Comparison of ENCODE assay signal across 18 cellular contexts in the genomic region with DNA sequence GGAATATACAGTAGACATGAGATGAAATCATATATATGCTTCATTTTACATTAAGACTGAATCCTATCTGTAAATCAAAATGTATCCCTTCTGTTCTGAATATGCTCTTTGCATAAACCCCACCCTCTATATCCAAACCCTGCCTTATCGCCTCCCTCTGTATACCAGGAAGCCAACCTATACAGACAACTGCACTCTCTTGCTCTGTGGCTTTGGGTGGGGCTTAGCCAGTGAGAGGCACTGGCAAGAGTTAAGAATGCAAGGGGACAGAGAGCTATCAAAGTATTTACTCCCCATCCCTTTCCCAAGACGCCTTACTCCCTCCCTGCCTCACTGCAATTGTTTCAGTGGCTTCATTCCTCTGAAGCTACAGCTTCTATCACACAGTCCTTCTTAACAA.
DNase-seq lines count a peak whose midpoint lies in the region; ATAC-seq and TF ChIP-seq lines count a peak whose summit lies in the region.
"Had no signal": no experiment of that assay in that cellular context is flagged by ENCODE, and none has a peak within 500 bp of the region (broad histone marks: within the 10 kb centered on the region; RNA-seq: fewer than 3 reads in every experiment).

No MANE protein-coding gene starts in this region.

- no peaks in the 10 kb centered on the region for H3K27me3 Mint-ChIP-seq in activated CD4-positive, alpha-beta T cell treated with anti-CD3 and anti-CD28 coated beads, Interleukin-2, amount 10 ng/mL, durations not matched to agents 24 days and 14 days
- H3K27me3 Mint-ChIP-seq in activated CD4-positive, alpha-beta memory T cell treated with anti-CD3 and anti-CD28 coated beads for 36 hours, result peaks cover 12% of the 10 kb centered on the region

- H3K9me3 Mint-ChIP-seq in activated CD4-positive, alpha-beta T cell treated with anti-CD3 and anti-CD28 coated beads, Interleukin-2, amount 10 ng/mL, durations not matched to agents 24 days and 14 days, result peaks cover 12% of the 10 kb centered on the region
- no peaks in the 10 kb centered on the region for H3K9me3 Mint-ChIP-seq in activated CD4-positive, alpha-beta memory T cell treated with anti-CD3 and anti-CD28 coated beads for 36 hours

- no peak for ATAC-seq in HG02870 (IDR thresholded peaks at IDR 0.05; ENCODE audit: unreplicated experiment)
- ATAC-seq in GM18505 (IDR thresholded peaks at IDR 0.05; ENCODE audit: unreplicated experiment), result no peak
- ATAC-seq: A549; naive thymus-derived CD4-positive, alpha-beta T cell; Panc1 had no signal

- POLR2A ChIA-PET in activated CD4-positive, alpha-beta memory T cell treated with anti-CD3 and anti-CD28 coated beads for 36 hours (lab: Charles Lee), result no interaction called here

- intact Hi-C loops in activated CD4-positive, alpha-beta T cell treated with anti-CD3 and anti-CD28 coated beads, Interleukin-2, amount 10 ng/mL, durations not matched to agents 24 days and 14 days (cut with micrococcal nuclease), result loop anchor here (5.0 kb wide), 2 partner anchors 32 to 43 kb away; no protein-coding TSS in a partner anchor
- intact Hi-C loops in activated CD4-positive, alpha-beta memory T cell treated with anti-CD3 and anti-CD28 coated beads for 36 hours (cut with micrococcal nuclease), result loop anchor here (5.0 kb wide), 1 partner anchor 72 kb away; no protein-coding TSS in a partner anchor

- H3K27ac Mint-ChIP-seq in activated CD4-positive, alpha-beta T cell treated with anti-CD3 and anti-CD28 coated beads, Interleukin-2, amount 10 ng/mL, durations not matched to agents 24 days and 14 days, result peak overlapping the region; percentile 35
- no peak overlapping the region for H3K27ac Mint-ChIP-seq in activated CD4-positive, alpha-beta memory T cell treated with anti-CD3 and anti-CD28 coated beads for 36 hours

- H3K36me3 Mint-ChIP-seq in activated CD4-positive, alpha-beta T cell treated with anti-CD3 and anti-CD28 coated beads, Interleukin-2, amount 10 ng/mL, durations not matched to agents 24 days and 14 days (ENCODE audit: low read depth), result peaks cover 4% of the 10 kb centered on the region
- no peaks in the 10 kb centered on the region for H3K36me3 Mint-ChIP-seq in activated CD4-positive, alpha-beta memory T cell treated with anti-CD3 and anti-CD28 coated beads for 36 hours

- in situ Hi-C loops in KBM-7 (cut with MboI; ENCODE audit: low pct_unique_long_range_greater_than_20kb, low sequenced_read_pairs), result no loop called here

- peak overlapping the region; percentile 18 for H3K4me3 Mint-ChIP-seq in activated CD4-positive, alpha-beta T cell treated with anti-CD3 and anti-CD28 coated beads, Interleukin-2, amount 10 ng/mL, durations not matched to agents 24 days and 14 days
- no peak overlapping the region for H3K4me3 Mint-ChIP-seq in activated CD4-positive, alpha-beta memory T cell treated with anti-CD3 and anti-CD28 coated beads for 36 hours

- CTCF ChIA-PET in activated CD4-positive, alpha-beta memory T cell treated with anti-CD3 and anti-CD28 coated beads for 36 hours (lab: Charles Lee), result no interaction called here

- DNase-seq in activated CD4-positive, alpha-beta T cell treated with anti-CD3 and anti-CD28 coated beads, Interleukin-2, amount 10 ng/mL, durations not matched to agents 24 days and 14 days, result peak; percentile 84
- DNase-seq in activated CD4-positive, alpha-beta T cell treated with anti-CD3 and anti-CD28 coated beads for 4 hours, result no peak
- DNase-seq in KBM-7, result peak; percentile 12
- DNase-seq in activated CD4-positive, alpha-beta memory T cell treated with anti-CD3 and anti-CD28 coated beads for 36 hours, result peak; percentile 9
- DNase-seq in myocyte (ENCODE audit: low read depth), result peak; percentile 18
- DNase-seq in Ammon's horn (ENCODE audit: low spot score), result no peak
- DNase-seq: activated CD4-positive, CD25-positive, alpha-beta regulatory T cell treated with anti-CD3 and anti-CD28 coated beads, Interleukin-2, amount 50 U/mL, for 72 hours; activated T-cell treated with anti-CD3 and anti-CD28 coated beads for 4 hours; brain microvascular endothelial cell; GOT3; heart right ventricle; NCI-H1436; sigmoid colon had no signal

- no peak for TF ChIP-seq POLR2A in GM18505 (IDR thresholded peaks at IDR 0.05; ENCODE audit: borderline replicate concordance, extremely low read depth, insufficient read depth, insufficient read length)

- H3K4me1 Mint-ChIP-seq in activated CD4-positive, alpha-beta T cell treated with anti-CD3 and anti-CD28 coated beads, Interleukin-2, amount 10 ng/mL, durations not matched to agents 24 days and 14 days, result peaks cover 43% of the 10 kb centered on the region
- H3K4me1 Mint-ChIP-seq in activated CD4-positive, alpha-beta memory T cell treated with anti-CD3 and anti-CD28 coated beads for 36 hours (ENCODE audit: low read depth), result peaks cover 2% of the 10 kb centered on the region

Comparison
In these comparisons a context has a peak if more than half of its experiments do, and no peak if none do; other contexts are left out.
1. DNase-seq: peak in activated CD4-positive, alpha-beta T cell treated with anti-CD3 and anti-CD28 coated beads, Interleukin-2, amount 10 ng/mL, durations not matched to agents 24 days and 14 days (single experiment), KBM-7 (single experiment), activated CD4-positive, alpha-beta memory T cell treated with anti-CD3 and anti-CD28 coated beads for 36 hours (single experiment) and myocyte (single experiment); none in activated CD4-positive, alpha-beta T cell treated with anti-CD3 and anti-CD28 coated beads for 4 hours (0 of 2) and Ammon's horn (single experiment).